ENCODE assay signal across 15 cellular contexts in genomic region chr14:24238123-24238522, GRCh38. TPM values are rescaled to one million over a fixed set of nuclear protein-coding genes. Genes with fewer than 3 reads are reported as not detected.
A peak's percentile ranks its signal among the peaks of the same experiment; 100 is the strongest.
DNase-seq lines count a peak whose midpoint lies in the region; ATAC-seq and TF ChIP-seq lines count a peak whose summit lies in the region.
"Had no signal": no experiment of that assay in that cellular context is flagged by ENCODE, and none has a peak within 500 bp of the region (broad histone marks: within the 10 kb centered on the region; RNA-seq: fewer than 3 reads in every experiment).

No MANE protein-coding gene starts in this region.

- no peaks in the 10 kb centered on the region for H3K27me3 ChIP-seq in SK-N-SH (ENCODE audit: insufficient read depth)
- H3K27me3 ChIP-seq: ascending aorta, thyroid gland had no signal

- DNase-seq in SK-N-SH (no peak), DMS153 (lab: John Stamatoyannopoulos, UW) (no peak), Kasumi-1 (lab: John Stamatoyannopoulos, UW) (no peak)
- DNase-seq in central memory CD8-positive, alpha-beta T cell (ENCODE audit: low spot score in 2 of 2) = no peak
- DNase-seq in natural killer cell treated with Interleukin-12 subunit alpha and Interleukin-12 subunit beta and Interleukin-15 and Interleukin-18, amount 100 ng/mL, for 72 hours (ENCODE audit: low spot score) = no peak
- DNase-seq: effector CD4-positive, alpha-beta T cell; NCI-H1092; NCI-H2227 treated with DMSO at 0.1 percent for 48 hours; thyroid gland had no signal

- POLR2A ChIA-PET in SK-N-SH (lab: Yijun Ruan, JAX) = interaction anchor here (1.2 kb wide), 1 partner anchor 18 kb away, joined by 6 read pairs; no protein-coding TSS in a partner anchor

- TF ChIP-seq RAD21 in SK-N-SH (IDR thresholded peaks at IDR 0.05; ENCODE audit: low read length) = no peak
- no peak for TF ChIP-seq RAD21 in Ishikawa (IDR thresholded peaks at IDR 0.05; ENCODE audit: low read depth)

- H3F3A ChIP-seq in SK-N-SH (replicated peaks; ENCODE audit: insufficient read depth) = peaks cover 18% of the 10 kb centered on the region

- peaks cover 64% of the 10 kb centered on the region for H3K79me2 ChIP-seq in SK-N-SH (ENCODE audit: insufficient read depth)

- peaks cover 33 to 35% of the 10 kb centered on the region in 2 experiments; a peak in 3 of 4 replicates for H3K4me1 ChIP-seq in SK-N-SH (ENCODE audit: control insufficient read depth in 1 of 2, insufficient read depth in 2 of 2, low read depth in 1 of 2, low read length in 1 of 2)

- no peak for ATAC-seq in SK-N-SH treated with all-trans-retinoic acid at 6 μM for 48 hours
- ATAC-seq in central memory CD8-positive, alpha-beta T cell (replicated peaks; ENCODE audit: extremely low read depth, poor library complexity, severe bottlenecking) = no peak
- no peak for ATAC-seq in natural killer cell treated with Interleukin-12 subunit alpha and Interleukin-12 subunit beta and Interleukin-15 and Interleukin-18, amount 100 ng/mL, for 72 hours
- ATAC-seq in HG02798 (IDR thresholded peaks at IDR 0.05; ENCODE audit: poor library complexity, unreplicated experiment) = no peak

- H4K20me1 ChIP-seq in SK-N-SH (ENCODE audit: insufficient read depth) = no peaks in the 10 kb centered on the region

- no peaks in the 10 kb centered on the region for H3K9me3 ChIP-seq in SK-N-SH
- H3K9me3 ChIP-seq: ascending aorta, HAP-1, thyroid gland had no signal

- no peak overlapping the region for H3K4me3 Mint-ChIP-seq in central memory CD8-positive, alpha-beta T cell
- no peak overlapping the region for H3K4me3 Mint-ChIP-seq in natural killer cell treated with Interleukin-12 subunit alpha and Interleukin-12 subunit beta and Interleukin-15 and Interleukin-18, amount 100 ng/mL, for 72 hours

- 83% methylated on average over 5 of the region's 5 CpGs for WGBS in SK-N-SH (ENCODE audit: low lambda C conversion rate)

- peaks cover 56 to 69% of the 10 kb centered on the region in 2 experiments for H3K36me3 ChIP-seq in SK-N-SH (replicated peaks in 1 of 2; ENCODE audit: control insufficient read depth in 1 of 2, insufficient read depth in 2 of 2, low read length in 1 of 2)

- CTCF ChIA-PET in SK-N-SH (lab: Yijun Ruan, JAX) = interaction anchor here (0.7 to 12.0 kb wide), 8 partner anchors 14 to 193 kb away, joined by 3 to 191 read pairs (median 7); partner anchors contain the start of genes CIDEB, DHRS1, MDP1 and NOP9

- no peak overlapping the region for H3K4me2 ChIP-seq in SK-N-SH

- no peak overlapping the region for H3K27ac ChIP-seq in SK-N-SH (ENCODE audit: low read depth in 2 of 2, low read length in 1 of 2)
- H3K27ac ChIP-seq: ascending aorta, thyroid gland had no signal

- peaks cover 61% of the 10 kb centered on the region for H3K36me3 Mint-ChIP-seq in central memory CD8-positive, alpha-beta T cell (ENCODE audit: insufficient read depth)
- peaks cover 41% of the 10 kb centered on the region for H3K36me3 Mint-ChIP-seq in natural killer cell treated with Interleukin-12 subunit alpha and Interleukin-12 subunit beta and Interleukin-15 and Interleukin-18, amount 100 ng/mL, for 72 hours

- no peaks in the 10 kb centered on the region for H3K27me3 Mint-ChIP-seq in central memory CD8-positive, alpha-beta T cell
- H3K27me3 Mint-ChIP-seq in natural killer cell treated with Interleukin-12 subunit alpha and Interleukin-12 subunit beta and Interleukin-15 and Interleukin-18, amount 100 ng/mL, for 72 hours = no peaks in the 10 kb centered on the region

- H3K9me3 Mint-ChIP-seq in central memory CD8-positive, alpha-beta T cell = no peaks in the 10 kb centered on the region
- H3K9me3 Mint-ChIP-seq in natural killer cell treated with Interleukin-12 subunit alpha and Interleukin-12 subunit beta and Interleukin-15 and Interleukin-18, amount 100 ng/mL, for 72 hours = no peaks in the 10 kb centered on the region

- H3K4me3 ChIP-seq in SK-N-SH (ENCODE audit: low read depth in 2 of 2, low read length in 1 of 2) = no peak overlapping the region
- H3K4me3 ChIP-seq: ascending aorta, HAP-1, skin epidermis, thyroid gland had no signal

- H3K9me2 ChIP-seq in SK-N-SH = no peaks in the 10 kb centered on the region

- no peak for TF ChIP-seq EP300 in SK-N-SH (IDR thresholded peaks at IDR 0.05; ENCODE audit: borderline replicate concordance in 1 of 2, low read depth in 1 of 2, low read length in 1 of 2)
- no peak for TF ChIP-seq EP300 in Ishikawa (IDR thresholded peaks at IDR 0.05; ENCODE audit: borderline replicate concordance)

- peak overlapping the region; percentile 38 for H3K27ac Mint-ChIP-seq in central memory CD8-positive, alpha-beta T cell (ENCODE audit: low read depth)
- peak overlapping the region; percentile 94 to 96 for H3K27ac Mint-ChIP-seq in natural killer cell treated with Interleukin-12 subunit alpha and Interleukin-12 subunit beta and Interleukin-15 and Interleukin-18, amount 100 ng/mL, for 72 hours

- no peak for TF ChIP-seq CTCF in SK-N-SH (IDR thresholded peaks at IDR 0.05)

- no peak overlapping the region for H3K9ac ChIP-seq in SK-N-SH

- H3K4me1 Mint-ChIP-seq in central memory CD8-positive, alpha-beta T cell = peaks cover 72% of the 10 kb centered on the region
- H3K4me1 Mint-ChIP-seq in natural killer cell treated with Interleukin-12 subunit alpha and Interleukin-12 subunit beta and Interleukin-15 and Interleukin-18, amount 100 ng/mL, for 72 hours (ENCODE audit: low read depth in 2 of 2) = peaks cover 64 to 75% of the 10 kb centered on the region in 2 donors

- H2AFZ ChIP-seq in SK-N-SH (ENCODE audit: low read depth) = no peak overlapping the region

TF ChIP-seq in SK-N-SH, 30 proteins besides CTCF, POLR2A, EP300 and RAD21 (continues in another document):
- TF ChIP-seq TCF12 (IDR thresholded peaks at IDR 0.05) = no peak
- no peak for TF ChIP-seq NRF1 (IDR thresholded peaks at IDR 0.05; ENCODE audit: low read depth, low read length)
- TF ChIP-seq MAX (IDR thresholded peaks at IDR 0.05; ENCODE audit: low read depth) = peak; percentile 42; the same call in 1 of the 2 replicates
- TF ChIP-seq CHD2 (IDR thresholded peaks at IDR 0.05; ENCODE audit: low read length, partially characterized antibody) = no peak

TF ChIP-seq in SK-N-SH treated with all-trans-retinoic acid at 6 μM for 48 hours, 23 proteins besides CTCF, POLR2A, EP300 and RAD21 (continues in another document):
- TF ChIP-seq CSRNP3 (CRISPR knock-in tag; IDR thresholded peaks at IDR 0.05) = no peak

TF ChIP-seq in Ishikawa, 13 proteins besides CTCF, POLR2A, EP300 and RAD21:
- no peak for TF ChIP-seq FOXM1 (IDR thresholded peaks at IDR 0.05; ENCODE audit: borderline replicate concordance, low read depth)
- TF ChIP-seq TAF1 (IDR thresholded peaks at IDR 0.05; ENCODE audit: low read depth) = no peak
- TF ChIP-seq MAX (IDR thresholded peaks at IDR 0.05) = peak; percentile 64
- TF ChIP-seq USF1 (IDR thresholded peaks at IDR 0.05) = 0 out of 2 replicates have a peak, but pooled peaks have one; percentile 18

RNA-seq across cellular contexts. Expression of gene TINF2, which starts 4.3 kb away (rescaled TPM):
- polyA plus RNA-seq in SK-N-SH (2012; rRNA removed) = 38.3 and 42.2 TPM in 2 replicates
- 40.0 and 41.1 TPM in 2 replicates for polyA plus RNA-seq in SK-N-SH (2012; cell fraction: cytosol; rRNA removed)
- 61.8 and 64.1 TPM in 2 replicates for polyA plus RNA-seq in SK-N-SH (2012; cell fraction: nucleus; rRNA removed)
- 100 to 1,000 TPM in 1 of 2 donors, 10 to 100 TPM in 1; 77.7 to 103 TPM for total RNA-seq in natural killer cell treated with Interleukin-12 subunit alpha and Interleukin-12 subunit beta and Interleukin-15 and Interleukin-18, amount 100 ng/mL, for 72 hours

RNA-seq across cellular contexts. Expression of gene GMPR2, which starts 5.4 kb away (rescaled TPM):
- 97.0 and 149 TPM in 2 replicates for polyA plus RNA-seq in SK-N-SH (2012; rRNA removed)
- 113 and 123 TPM in 2 replicates for polyA plus RNA-seq in SK-N-SH (2012; cell fraction: cytosol; rRNA removed)
- 95.3 and 158 TPM in 2 replicates for polyA plus RNA-seq in SK-N-SH (2012; cell fraction: nucleus; rRNA removed)
- total RNA-seq in natural killer cell treated with Interleukin-12 subunit alpha and Interleukin-12 subunit beta and Interleukin-15 and Interleukin-18, amount 100 ng/mL, for 72 hours = 10 to 100 TPM; 40.5 to 54.5 TPM

RNA-seq across cellular contexts. Expression of gene NEDD8, which starts 6.0 kb away (rescaled TPM):
- polyA plus RNA-seq in SK-N-SH (2012; rRNA removed) = 465 and 534 TPM in 2 replicates
- 571 and 857 TPM in 2 replicates for polyA plus RNA-seq in SK-N-SH (2012; cell fraction: cytosol; rRNA removed)
- 102 and 143 TPM in 2 replicates for polyA plus RNA-seq in SK-N-SH (2012; cell fraction: nucleus; rRNA removed)
- total RNA-seq in natural killer cell treated with Interleukin-12 subunit alpha and Interleukin-12 subunit beta and Interleukin-15 and Interleukin-18, amount 100 ng/mL, for 72 hours = 100 to 1,000 TPM; 196 to 199 TPM

RNA-seq across cellular contexts. Expression of gene MDP1, which starts 22.3 kb away (rescaled TPM):
- polyA plus RNA-seq in SK-N-SH (2012; rRNA removed) = 36.4 and 36.7 TPM in 2 replicates
- polyA plus RNA-seq in SK-N-SH (2012; cell fraction: cytosol; rRNA removed) = 33.8 and 34.0 TPM in 2 replicates
- 42.4 and 50.9 TPM in 2 replicates for polyA plus RNA-seq in SK-N-SH (2012; cell fraction: nucleus; rRNA removed)
- total RNA-seq in natural killer cell treated with Interleukin-12 subunit alpha and Interleukin-12 subunit beta and Interleukin-15 and Interleukin-18, amount 100 ng/mL, for 72 hours = 10 to 100 TPM in 1 of 2 donors, 1 to 10 TPM in 1; 9.1 to 11.3 TPM

RNA-seq across cellular contexts. Expression of gene CHMP4A, which starts 24.8 kb away (rescaled TPM):
- polyA plus RNA-seq in SK-N-SH (2012; rRNA removed) = 92.4 and 96.1 TPM in 2 replicates
- 117 and 158 TPM in 2 replicates for polyA plus RNA-seq in SK-N-SH (2012; cell fraction: cytosol; rRNA removed)
- 62.1 and 64.8 TPM in 2 replicates for polyA plus RNA-seq in SK-N-SH (2012; cell fraction: nucleus; rRNA removed)
- 10 to 100 TPM; 66.2 to 95.0 TPM for total RNA-seq in natural killer cell treated with Interleukin-12 subunit alpha and Interleukin-12 subunit beta and Interleukin-15 and Interleukin-18, amount 100 ng/mL, for 72 hours
